In the genomic region with DNA sequence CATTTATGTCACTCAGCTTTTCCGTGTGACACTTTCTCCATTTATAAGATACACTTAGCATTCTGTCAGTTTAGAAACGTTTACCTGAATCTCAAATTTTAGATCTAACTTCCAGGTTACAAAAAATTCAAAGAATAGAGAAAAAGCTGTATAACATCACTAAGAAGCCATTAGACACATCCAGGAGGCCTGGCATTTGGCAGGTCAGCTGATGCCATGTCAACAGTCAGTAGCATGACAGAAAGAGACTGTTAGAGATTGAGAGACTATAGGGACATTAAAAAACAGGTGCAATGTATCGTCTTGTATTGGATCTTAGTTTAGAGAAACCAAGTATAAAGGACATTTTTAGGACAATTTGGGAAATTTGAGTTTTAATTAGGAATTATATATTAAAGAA, we compare ENCODE assay signal across 24 cellular contexts. TPM values are rescaled to one million over a fixed set of nuclear protein-coding genes. Genes with fewer than 3 reads are reported as not detected.
"Had no signal": no experiment of that assay in that cellular context is flagged by ENCODE, and none has a peak within 500 bp of the region (broad histone marks: within the 10 kb centered on the region; RNA-seq: fewer than 3 reads in every experiment).

No MANE protein-coding gene starts in this region.

- H3K9me3 Mint-ChIP-seq: endodermal cell, natural killer cell, neural crest cell, type B pancreatic cell had no signal

- H3K36me3 ChIP-seq: colonic mucosa, heart right ventricle, thyroid gland, uterus had no signal

- H3K36me3 Mint-ChIP-seq: natural killer cell, type B pancreatic cell had no signal

- H3K9me3 ChIP-seq: colonic mucosa, heart right ventricle, mucosa of descending colon, thyroid gland, uterus had no signal

- H3K27me3 ChIP-seq: colonic mucosa, heart right ventricle, thyroid gland, uterus had no signal

- H3K4me3 ChIP-seq: colonic mucosa, heart right ventricle, mucosa of descending colon, thyroid gland, uterus had no signal

- DNase-seq: colonic mucosa; effector CD4-positive, alpha-beta T cell; endodermal cell; erythroblast; foreskin melanocyte; heart right ventricle; islet precursor cell; mammary epithelial cell; mucosa of descending colon; natural killer cell; right cardiac atrium; small intestine; stimulated activated CD4-positive, alpha-beta T cell treated with anti-CD3 and anti-CD28 coated beads, Interleukin-12 subunit alpha, Interleukin-12 subunit beta, amount 100 ng/mL, for 4 hours; stimulated activated naive CD4-positive, alpha-beta T cell treated with Interleukin-2 at 50 U/mL for 16 hours; thyroid gland; uterus had no signal

- H3K27ac ChIP-seq: colonic mucosa, heart right ventricle, uterus had no signal

- H3K4me1 ChIP-seq: colonic mucosa, uterus had no signal

- H3K27ac Mint-ChIP-seq: endodermal cell, natural killer cell, type B pancreatic cell had no signal

- H3K4me3 Mint-ChIP-seq: endodermal cell, natural killer cell, neural crest cell, type B pancreatic cell had no signal

- ATAC-seq: mucosa of descending colon, natural killer cell had no signal

- FAIRE-seq: endothelial cell of umbilical vein, small intestine had no signal

RNA-seq across cellular contexts. Expression of a gene that starts 57.6 kb away (rescaled TPM):
- total RNA-seq: dermis microvascular lymphatic vessel endothelial cell, endothelial cell of umbilical vein, glomerular endothelial cell, lower leg skin, mammary epithelial cell, mucosa of descending colon, natural killer cell, osteocyte, posterior vena cava, thyroid gland, uterus had no signal
- polyA plus RNA-seq: endothelial cell of umbilical vein, heart right ventricle, mammary epithelial cell, small intestine had no signal
